ENCODE assay signal across 12 cellular contexts in genomic region chr19:29681422-29682235, GRCh38. TPM values are rescaled to one million over a fixed set of nuclear protein-coding genes. Genes with fewer than 3 reads are reported as not detected.
DNase-seq lines count a peak whose midpoint lies in the region; ATAC-seq and TF ChIP-seq lines count a peak whose summit lies in the region.
"Had no signal": no experiment of that assay in that cellular context is flagged by ENCODE, and none has a peak within 500 bp of the region (broad histone marks: within the 10 kb centered on the region; RNA-seq: fewer than 3 reads in every experiment).

No MANE protein-coding gene starts in this region.

- in situ Hi-C loops in G401 (cut with HindIII; ENCODE audit: low sequenced_read_pairs), result no loop called here
- in situ Hi-C loops in GM13977 (cut with MboI; ENCODE audit: low pct_unique_long_range_greater_than_20kb, low sequenced_read_pairs, unreplicated experiment), result no loop called here

- no peak for ATAC-seq in activated naive CD8-positive, alpha-beta T cell treated with anti-CD3 and anti-CD28 coated beads, Interleukin-2, amount 10 ng/mL, durations not matched to agents 7 days and 5 days (ENCODE audit: low read depth)
- no peak for ATAC-seq in HG03565 (IDR thresholded peaks at IDR 0.05; ENCODE audit: unreplicated experiment)

- TF ChIP-seq EP300 in suprapubic skin (IDR thresholded peaks at IDR 0.05), result no peak

- peak overlapping the region; percentile 99 for H3K27ac ChIP-seq in layer of hippocampus (ENCODE audit: low read depth, low read length)
- peak overlapping the region; percentile 65 for H3K27ac ChIP-seq in suprapubic skin
- H3K27ac ChIP-seq: 22Rv1 had no signal

- H3K4me1 Mint-ChIP-seq in T-helper 1 cell treated with Interleukin-12 subunit alpha and Interleukin-12 subunit beta and Interleukin-4 antibody, amounts not matched to agents 30 μg/mL and 1 μg/mL, for 36 hours (ENCODE audit: low read depth), result peaks cover 43% of the 10 kb centered on the region
- H3K4me1 Mint-ChIP-seq in activated naive CD8-positive, alpha-beta T cell treated with anti-CD3 and anti-CD28 coated beads, Interleukin-2, amount 10 ng/mL, durations not matched to agents 7 days and 5 days, result peaks cover 33% of the 10 kb centered on the region

- TF ChIP-seq POLR2A in suprapubic skin (IDR thresholded peaks at IDR 0.05), result no peak

- TF ChIP-seq CTCF in suprapubic skin (IDR thresholded peaks at IDR 0.05), result no peak
- no peak for TF ChIP-seq CTCF in GM13977 (IDR thresholded peaks at IDR 0.05; ENCODE audit: extremely low read depth, insufficient read depth, missing control alignments)

- POLR2A ChIA-PET in activated naive CD8-positive, alpha-beta T cell treated with anti-CD3 and anti-CD28 coated beads, Interleukin-2, amount 10 ng/mL, durations not matched to agents 7 days and 5 days (lab: Charles Lee), result interaction anchor here (0.8 to 6.5 kb wide), 7 partner anchors 9 to 76 kb away, joined by 3 to 67 read pairs (median 7); partner anchors contain the start of genes C19orf12, PLEKHF1 and POP4

- H3K4me3 Mint-ChIP-seq in T-helper 1 cell treated with Interleukin-12 subunit alpha and Interleukin-12 subunit beta and Interleukin-4 antibody, amounts not matched to agents 30 μg/mL and 1 μg/mL, for 36 hours, result peak overlapping the region; percentile 55
- peak overlapping the region; percentile 54 for H3K4me3 Mint-ChIP-seq in activated naive CD8-positive, alpha-beta T cell treated with anti-CD3 and anti-CD28 coated beads, Interleukin-2, amount 10 ng/mL, durations not matched to agents 7 days and 5 days
- H3K4me3 Mint-ChIP-seq: neural crest cell had no signal

- H3K27me3 Mint-ChIP-seq in T-helper 1 cell treated with Interleukin-12 subunit alpha and Interleukin-12 subunit beta and Interleukin-4 antibody, amounts not matched to agents 30 μg/mL and 1 μg/mL, for 36 hours (ENCODE audit: low read depth), result no peaks in the 10 kb centered on the region
- no peaks in the 10 kb centered on the region for H3K27me3 Mint-ChIP-seq in activated naive CD8-positive, alpha-beta T cell treated with anti-CD3 and anti-CD28 coated beads, Interleukin-2, amount 10 ng/mL, durations not matched to agents 7 days and 5 days

- H3K36me3 Mint-ChIP-seq in T-helper 1 cell treated with Interleukin-12 subunit alpha and Interleukin-12 subunit beta and Interleukin-4 antibody, amounts not matched to agents 30 μg/mL and 1 μg/mL, for 36 hours (ENCODE audit: low read depth), result peaks cover 13% of the 10 kb centered on the region
- peaks cover 2% of the 10 kb centered on the region for H3K36me3 Mint-ChIP-seq in activated naive CD8-positive, alpha-beta T cell treated with anti-CD3 and anti-CD28 coated beads, Interleukin-2, amount 10 ng/mL, durations not matched to agents 7 days and 5 days

- H3K27me3 ChIP-seq in layer of hippocampus (ENCODE audit: control insufficient read depth, insufficient read depth, low read length), result no peaks in the 10 kb centered on the region
- H3K27me3 ChIP-seq in suprapubic skin, result no peaks in the 10 kb centered on the region

- no peaks in the 10 kb centered on the region for H3K36me3 ChIP-seq in suprapubic skin

- H3K4me3 ChIP-seq in suprapubic skin, result no peak overlapping the region

- DNase-seq in T-helper 1 cell (no peak), suprapubic skin (ENCODE audit: low spot score in 2 of 2) (no peak), G401 (ENCODE audit: low spot score) (no peak), GM13977 (ENCODE audit: low spot score) (no peak)
- DNase-seq in activated naive CD8-positive, alpha-beta T cell treated with anti-CD3 and anti-CD28 coated beads, Interleukin-2, amount 10 ng/mL, durations not matched to agents 7 days and 5 days, result no peak
- DNase-seq: dermis blood vessel endothelial cell, NCI-H2107 had no signal

- WGBS in suprapubic skin, result 51% methylated on average over 7 of the region's 13 CpGs

- no peaks in the 10 kb centered on the region for H3K9me3 Mint-ChIP-seq in T-helper 1 cell treated with Interleukin-12 subunit alpha and Interleukin-12 subunit beta and Interleukin-4 antibody, amounts not matched to agents 30 μg/mL and 1 μg/mL, for 36 hours
- no peaks in the 10 kb centered on the region for H3K9me3 Mint-ChIP-seq in activated naive CD8-positive, alpha-beta T cell treated with anti-CD3 and anti-CD28 coated beads, Interleukin-2, amount 10 ng/mL, durations not matched to agents 7 days and 5 days
- H3K9me3 Mint-ChIP-seq: neural crest cell had no signal

- peak overlapping the region; percentile 82 for H3K27ac Mint-ChIP-seq in T-helper 1 cell treated with Interleukin-12 subunit alpha and Interleukin-12 subunit beta and Interleukin-4 antibody, amounts not matched to agents 30 μg/mL and 1 μg/mL, for 36 hours
- peak overlapping the region; percentile 84 for H3K27ac Mint-ChIP-seq in activated naive CD8-positive, alpha-beta T cell treated with anti-CD3 and anti-CD28 coated beads, Interleukin-2, amount 10 ng/mL, durations not matched to agents 7 days and 5 days

- H3K9me3 ChIP-seq in suprapubic skin, result no peaks in the 10 kb centered on the region

- H3K4me1 ChIP-seq in suprapubic skin, result peaks cover 73% of the 10 kb centered on the region

RNA-seq across cellular contexts. Expression of gene PLEKHF1, which starts 16.4 kb away (rescaled TPM):
- 10 to 100 TPM; 33.3 to 35.9 TPM for total RNA-seq in activated naive CD8-positive, alpha-beta T cell treated with anti-CD3 and anti-CD28 coated beads, Interleukin-2, amount 10 ng/mL, durations not matched to agents 7 days and 5 days
- total RNA-seq in suprapubic skin, result 10 to 100 TPM in 2 of 4 donors, 1 to 10 TPM in 2; 4.5 to 18.8 (median 9.7) TPM
- 23.8 and 26.3 TPM in 2 replicates for total RNA-seq in G401 (2014; rRNA removed; shearing (Covaris generic))

RNA-seq across cellular contexts. Expression of gene C19orf12, which starts 33.4 kb away (rescaled TPM):
- 10 to 100 TPM; 31.8 to 38.2 TPM for total RNA-seq in activated naive CD8-positive, alpha-beta T cell treated with anti-CD3 and anti-CD28 coated beads, Interleukin-2, amount 10 ng/mL, durations not matched to agents 7 days and 5 days
- 10 to 100 TPM; 19.6 to 35.8 (median 27.3) TPM for total RNA-seq in suprapubic skin
- total RNA-seq in G401 (2014; rRNA removed; shearing (Covaris generic)), result 29.9 and 32.0 TPM in 2 replicates
